In the genomic region with DNA sequence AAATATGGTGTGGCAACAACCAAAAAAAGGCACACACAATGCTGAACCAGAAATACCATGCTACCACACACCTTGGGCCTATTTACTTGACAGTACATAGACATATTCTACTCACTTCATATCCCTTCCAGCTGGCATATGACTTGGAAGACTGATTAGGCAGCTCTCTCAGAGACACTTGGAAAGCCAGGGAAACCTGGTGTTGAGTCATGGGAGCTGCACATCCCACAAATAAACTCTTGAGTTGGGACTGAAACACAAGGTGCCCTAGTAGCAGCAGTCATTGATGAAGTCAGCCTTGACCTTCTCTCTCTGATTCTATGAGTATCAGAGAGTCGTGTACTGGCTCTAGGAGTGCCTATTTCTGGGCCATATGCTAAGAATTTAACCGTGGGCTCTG, we compare ENCODE assay signal across 28 cellular contexts.
"Had no signal": no experiment of that assay in that cellular context is flagged by ENCODE, and none has a peak within 500 bp of the region (broad histone marks: within the 10 kb centered on the region; RNA-seq: fewer than 3 reads in every experiment).

No MANE protein-coding gene starts in this region.

- DNase-seq: activated CD4-positive, alpha-beta T cell treated with anti-CD3 and anti-CD28 coated beads, Interleukin-2, amount 10 ng/mL, durations not matched to agents 24 days and 14 days; activated CD4-positive, alpha-beta T cell treated with anti-CD3 and anti-CD28 coated beads, Interleukin-2, amount 50 U/mL, for 48 hours; activated CD4-positive, CD25-positive, alpha-beta regulatory T cell treated with anti-CD3 and anti-CD28 coated beads, Interleukin-2, amount 50 U/mL, for 72 hours; activated CD8-positive, alpha-beta memory T cell treated with anti-CD3 and anti-CD28 coated beads, Interleukin-2, amount 10 ng/mL, durations not matched to agents 7 days and 5 days; activated effector memory CD4-positive, alpha-beta T cell treated with Interleukin-2 at 50 U/mL for 16 hours; activated naive CD4-positive, alpha-beta T cell treated with Interleukin-2 at 50 U/mL for 16 hours; activated naive CD8-positive, alpha-beta T cell treated with anti-CD3 and anti-CD28 coated beads, Interleukin-2, amount 50 U/mL, for 24 hours; activated T-cell treated with anti-CD3 and anti-CD28 coated beads, Interleukin-2, amount 50 U/mL, for 24 hours; amniotic stem cell; body of pancreas; Karpas-422; NCI-H1105 treated with DMSO at 0.1 percent for 48 hours; NCI-H1436 treated with DMSO at 0.1 percent for 48 hours; NCI-H187; NCI-H2081; NCI-H2171; NCI-H2227 treated with DMSO at 0.1 percent for 48 hours; NCI-H526; NCI-H774; NK-92 treated with Interleukin-12 subunit alpha and Interleukin-12 subunit beta, amount 100 ng/mL, for 24 hours; Peyer's patch; SIG-M5; T-helper 17 cell; T-helper 9 cell had no signal

- H3K27me3 ChIP-seq: ascending aorta, body of pancreas, Peyer's patch had no signal

- H3K36me3 ChIP-seq: ascending aorta, Peyer's patch had no signal

- ATAC-seq: activated CD8-positive, alpha-beta memory T cell treated with anti-CD3 and anti-CD28 coated beads, Interleukin-2, amount 10 ng/mL, durations not matched to agents 7 days and 5 days; activated naive CD4-positive, alpha-beta T cell treated with anti-CD3 and anti-CD28 coated beads, Interleukin-2, amount 50 U/mL, for 72 hours; activated naive CD8-positive, alpha-beta T cell treated with anti-CD3 and anti-CD28 coated beads, Interleukin-2, amount 50 U/mL, for 24 hours; body of pancreas; K562; T-helper 17 cell; WTC11 had no signal

- H3K9me3 ChIP-seq: ascending aorta, body of pancreas had no signal

- H3K4me3 ChIP-seq: ascending aorta, body of pancreas, K562, Peyer's patch had no signal

- H3K27ac ChIP-seq: ascending aorta, body of pancreas, Peyer's patch had no signal

- H3K4me1 ChIP-seq: ascending aorta, body of pancreas, Peyer's patch had no signal
